In genomic region chr3:174498638-174499037, GRCh38 we compare ENCODE assay signal across 19 cellular contexts.
DNase-seq lines count a peak whose midpoint lies in the region; ATAC-seq and TF ChIP-seq lines count a peak whose summit lies in the region.
"Had no signal": no experiment of that assay in that cellular context is flagged by ENCODE, and none has a peak within 500 bp of the region (broad histone marks: within the 10 kb centered on the region; RNA-seq: fewer than 3 reads in every experiment).

No MANE protein-coding gene starts in this region.

- no peak overlapping the region for H3K27ac ChIP-seq in ACC112 (ENCODE audit: low read depth, low read length)
- H3K27ac ChIP-seq: esophagus squamous epithelium, neural progenitor cell, PC-9, SK-N-MC, testis had no signal

- H3K4me1 ChIP-seq in ACC112 (ENCODE audit: control insufficient read depth, insufficient read depth, low read length, unreplicated experiment): peaks cover 19% of the 10 kb centered on the region
- H3K4me1 ChIP-seq: esophagus squamous epithelium, neural progenitor cell, testis had no signal

- H3K27me3 Mint-ChIP-seq in type B pancreatic cell: no peaks in the 10 kb centered on the region
- H3K27me3 Mint-ChIP-seq: activated naive CD8-positive, alpha-beta T cell treated with anti-CD3 and anti-CD28 coated beads, Interleukin-2, amount 10 ng/mL, durations not matched to agents 7 days and 5 days; activated T-helper 17 cell treated with anti-CD3 and anti-CD28 coated beads, Interleukin-2, amount 50 U/mL, for 72 hours; CD4-positive, alpha-beta memory T cell had no signal

- H3K9me3 Mint-ChIP-seq in type B pancreatic cell: no peaks in the 10 kb centered on the region
- H3K9me3 Mint-ChIP-seq: activated naive CD8-positive, alpha-beta T cell treated with anti-CD3 and anti-CD28 coated beads, Interleukin-2, amount 10 ng/mL, durations not matched to agents 7 days and 5 days; activated T-helper 17 cell treated with anti-CD3 and anti-CD28 coated beads, Interleukin-2, amount 50 U/mL, for 72 hours; neural progenitor cell had no signal

- peak; percentile 50 for DNase-seq in HFF-Myc (ENCODE audit: extremely low read depth, low read depth)
- DNase-seq in astrocyte of the hippocampus (ENCODE audit: low read depth, low spot score): peak; percentile 11
- DNase-seq in fibroblast of villous mesenchyme (ENCODE audit: low read depth): peak; percentile 18
- DNase-seq in stimulated activated naive CD4-positive, alpha-beta T cell treated with Interleukin-2 at 50 U/mL for 16 hours (lab: John Stamatoyannopoulos, UW): no peak
- no peak for DNase-seq in NCI-H2196 (lab: John Stamatoyannopoulos, UW; ENCODE audit: unreplicated experiment)
- DNase-seq in type B pancreatic cell (ENCODE audit: extremely low spot score, unreplicated experiment): no peak
- DNase-seq: activated naive CD8-positive, alpha-beta T cell treated with anti-CD3 and anti-CD28 coated beads, Interleukin-2, amount 10 ng/mL, durations not matched to agents 7 days and 5 days; caudate nucleus; CD4-positive, alpha-beta memory T cell; DND-41; esophagus squamous epithelium; left colon; PC-9; testis had no signal

- H3K4me3 ChIP-seq in ACC112 (ENCODE audit: low read depth, low read length) (peak overlapping the region; percentile 76), HFF-Myc (replicated peaks; ENCODE audit: low read depth, low read length) (no peak overlapping the region), fibroblast of villous mesenchyme (ENCODE audit: low read depth, low read length) (no peak overlapping the region)
- H3K4me3 ChIP-seq: esophagus squamous epithelium, neural progenitor cell, PC-9, SK-N-MC, testis had no signal

- peak overlapping the region; percentile 86 for H2AFZ ChIP-seq in ACC112 (ENCODE audit: low read length, unreplicated experiment)
- H2AFZ ChIP-seq: neural progenitor cell, PC-9 had no signal

- H3K27me3 ChIP-seq in ACC112 (ENCODE audit: insufficient read depth, low read length): no peaks in the 10 kb centered on the region
- H3K27me3 ChIP-seq: esophagus squamous epithelium, neural progenitor cell, testis had no signal

- no peak for TF ChIP-seq CTCF in HFF-Myc (IDR thresholded peaks at IDR 0.05; ENCODE audit: low read depth, low read length, missing control alignments)
- no peak for TF ChIP-seq CTCF in fibroblast of villous mesenchyme (IDR thresholded peaks at IDR 0.05; ENCODE audit: insufficient read depth, low read depth, low read length)
- TF ChIP-seq CTCF in type B pancreatic cell (conservative IDR thresholded peaks at IDR 0.05): no peak

- ATAC-seq in GM19467 (IDR thresholded peaks at IDR 0.05; ENCODE audit: unreplicated experiment): no peak
- ATAC-seq: activated T-helper 17 cell treated with anti-CD3 and anti-CD28 coated beads, Interleukin-2, amount 50 U/mL, for 72 hours; left colon had no signal

- H3K36me3 ChIP-seq in ACC112 (ENCODE audit: insufficient read depth, low read length): no peaks in the 10 kb centered on the region
- H3K36me3 ChIP-seq: esophagus squamous epithelium, neural progenitor cell had no signal

- H3K27ac Mint-ChIP-seq in type B pancreatic cell: no peak overlapping the region
- H3K27ac Mint-ChIP-seq: activated naive CD8-positive, alpha-beta T cell treated with anti-CD3 and anti-CD28 coated beads, Interleukin-2, amount 10 ng/mL, durations not matched to agents 7 days and 5 days; activated T-helper 17 cell treated with anti-CD3 and anti-CD28 coated beads, Interleukin-2, amount 50 U/mL, for 72 hours; CD4-positive, alpha-beta memory T cell; neural progenitor cell had no signal

- no peak overlapping the region for H3K4me3 Mint-ChIP-seq in type B pancreatic cell
- H3K4me3 Mint-ChIP-seq: activated naive CD8-positive, alpha-beta T cell treated with anti-CD3 and anti-CD28 coated beads, Interleukin-2, amount 10 ng/mL, durations not matched to agents 7 days and 5 days; activated T-helper 17 cell treated with anti-CD3 and anti-CD28 coated beads, Interleukin-2, amount 50 U/mL, for 72 hours; CD4-positive, alpha-beta memory T cell; neural progenitor cell had no signal

- peaks cover 2% of the 10 kb centered on the region for H3K79me2 ChIP-seq in ACC112 (ENCODE audit: control insufficient read depth, insufficient read depth, low read length, unreplicated experiment)

- H3K36me3 Mint-ChIP-seq in type B pancreatic cell: no peaks in the 10 kb centered on the region
- H3K36me3 Mint-ChIP-seq: activated naive CD8-positive, alpha-beta T cell treated with anti-CD3 and anti-CD28 coated beads, Interleukin-2, amount 10 ng/mL, durations not matched to agents 7 days and 5 days; CD4-positive, alpha-beta memory T cell; neural progenitor cell had no signal

- H3K4me1 Mint-ChIP-seq in type B pancreatic cell (ENCODE audit: unreplicated experiment): no peaks in the 10 kb centered on the region
- H3K4me1 Mint-ChIP-seq: activated naive CD8-positive, alpha-beta T cell treated with anti-CD3 and anti-CD28 coated beads, Interleukin-2, amount 10 ng/mL, durations not matched to agents 7 days and 5 days; activated T-helper 17 cell treated with anti-CD3 and anti-CD28 coated beads, Interleukin-2, amount 50 U/mL, for 72 hours; CD4-positive, alpha-beta memory T cell had no signal

Comparison
In these comparisons a context has a peak if more than half of its experiments do, and no peak if none do; other contexts are left out.
1. DNase-seq: peak in HFF-Myc (single experiment), astrocyte of the hippocampus (single experiment) and fibroblast of villous mesenchyme (single experiment); none in stimulated activated naive CD4-positive, alpha-beta T cell treated with Interleukin-2 at 50 U/mL for 16 hours (single experiment), NCI-H2196 (single experiment) and type B pancreatic cell (single experiment).